Comparison of ENCODE assay signal across 9 cellular contexts in genomic region chr15:38991126-38991525, GRCh38.
DNase-seq lines count a peak whose midpoint lies in the region; ATAC-seq and TF ChIP-seq lines count a peak whose summit lies in the region.
"Had no signal": no experiment of that assay in that cellular context is flagged by ENCODE, and none has a peak within 500 bp of the region (broad histone marks: within the 10 kb centered on the region; RNA-seq: fewer than 3 reads in every experiment).

No MANE protein-coding gene starts in this region.

- TF ChIP-seq CTCF in LNCaP clone FGC (IDR thresholded peaks at IDR 0.05; ENCODE audit: control insufficient read depth, extremely low read depth, insufficient read depth) = peak; percentile 55; the same call in 1 of the 2 replicates
- TF ChIP-seq CTCF in chondrocyte (IDR thresholded peaks at IDR 0.05) = peak; percentile 79
- peak; percentile 29 for TF ChIP-seq CTCF in mesothelial cell of epicardium (IDR thresholded peaks at IDR 0.05; ENCODE audit: unreplicated experiment)

- H3K36me3 Mint-ChIP-seq in chondrocyte (ENCODE audit: low read depth) = no peaks in the 10 kb centered on the region
- H3K36me3 Mint-ChIP-seq in mesothelial cell of epicardium = no peaks in the 10 kb centered on the region

- ATAC-seq in HG02678 (IDR thresholded peaks at IDR 0.05; ENCODE audit: unreplicated experiment) (no peak), GM21717 (IDR thresholded peaks at IDR 0.05; ENCODE audit: unreplicated experiment) (no peak)
- no peak for ATAC-seq in activated CD4-positive, CD25-positive, alpha-beta regulatory T cell treated with anti-CD3 and anti-CD28 coated beads, Interleukin-2, amount 50 U/mL, for 24 hours

- H3K4me3 Mint-ChIP-seq in chondrocyte (ENCODE audit: unreplicated experiment) (no peak overlapping the region), mesothelial cell of epicardium (no peak overlapping the region)

- no peaks in the 10 kb centered on the region for H3K27me3 Mint-ChIP-seq in chondrocyte (ENCODE audit: low read depth)
- no peaks in the 10 kb centered on the region for H3K27me3 Mint-ChIP-seq in mesothelial cell of epicardium (ENCODE audit: low read depth)

- no peak overlapping the region for H3K4me3 ChIP-seq in LNCaP clone FGC (ENCODE audit: low read depth, low read length)

- DNase-seq in CD1c-positive myeloid dendritic cell (ENCODE audit: extremely low spot score) (peak; percentile 7), LNCaP clone FGC (ENCODE audit: low read depth) (no peak), chondrocyte (ENCODE audit: low spot score) (no peak), mesothelial cell of epicardium (ENCODE audit: low spot score in 2 of 2, unreplicated experiment in 2 of 2) (no peak)
- no peak for DNase-seq in stimulated activated CD4-positive, alpha-beta T cell treated with anti-CD3 and anti-CD28 coated beads, Interleukin-12 subunit alpha, Interleukin-12 subunit beta, amount 100 ng/mL, for 4 hours
- DNase-seq: activated CD8-positive, alpha-beta memory T cell treated with anti-CD3 and anti-CD28 coated beads for 24 hours had no signal

- H3K9me3 Mint-ChIP-seq in chondrocyte (ENCODE audit: low read depth) (no peaks in the 10 kb centered on the region), mesothelial cell of epicardium (peaks cover 5% of the 10 kb centered on the region)

- H3K27ac Mint-ChIP-seq in chondrocyte (ENCODE audit: unreplicated experiment) = no peak overlapping the region
- peak overlapping the region; percentile 60 for H3K27ac Mint-ChIP-seq in mesothelial cell of epicardium

- peaks cover 54% of the 10 kb centered on the region for H3K4me1 Mint-ChIP-seq in chondrocyte (ENCODE audit: low read depth)
- H3K4me1 Mint-ChIP-seq in mesothelial cell of epicardium = peaks cover 30% of the 10 kb centered on the region

Comparison
In these comparisons a context has a peak if more than half of its experiments do, and no peak if none do; other contexts are left out.
1. CTCF ChIP-seq: peak in every context shown above with its lines; median percentile 79 in chondrocyte; 55 in LNCaP clone FGC; 29 in mesothelial cell of epicardium.